ENCODE assay signal across 1 cellular context in genomic region chr5:167814828-167815227, GRCh38.
A peak's percentile ranks its signal among the peaks of the same experiment; 100 is the strongest.
TF ChIP-seq lines count a peak whose summit lies in the region.

No MANE protein-coding gene starts in this region.

TF ChIP-seq in SK-N-SH, 30 proteins besides CTCF, POLR2A, EP300 and RAD21 (continued from another document):
- no peak for TF ChIP-seq RFX5 (IDR thresholded peaks at IDR 0.05; ENCODE audit: low read length)
- 0 out of 2 replicates have a peak, but pooled peaks have one; percentile 5 for TF ChIP-seq FOSL2 (IDR thresholded peaks at IDR 0.05; ENCODE audit: borderline replicate concordance, low read depth)
- peak; percentile 57 for TF ChIP-seq PBX3 (IDR thresholded peaks at IDR 0.05)
- no peak for TF ChIP-seq CHD2 (IDR thresholded peaks at IDR 0.05; ENCODE audit: low read length, partially characterized antibody)
- no peak for TF ChIP-seq GATA2 (CRISPR knock-in tag; IDR thresholded peaks at IDR 0.05)
- no peak for TF ChIP-seq FOXM1 (IDR thresholded peaks at IDR 0.05; ENCODE audit: low read depth)
- TF ChIP-seq FOXJ3 (CRISPR knock-in tag; IDR thresholded peaks at IDR 0.05): no peak
- TF ChIP-seq JUND (IDR thresholded peaks at IDR 0.05): no peak
- peak; percentile 42; the same call in 1 of the 2 replicates for TF ChIP-seq TCF12 (IDR thresholded peaks at IDR 0.05)
- peak; percentile 57; the same call in 1 of the 2 replicates for TF ChIP-seq TEAD4 (IDR thresholded peaks at IDR 0.05; ENCODE audit: borderline replicate concordance, insufficient read depth)
- 0 out of 2 replicates have a peak, but pooled peaks have one; percentile 14 for TF ChIP-seq MAX (IDR thresholded peaks at IDR 0.05; ENCODE audit: low read depth)
- no peak for TF ChIP-seq POLR2AphosphoS5 (IDR thresholded peaks at IDR 0.05; ENCODE audit: low read depth, low read length)
- TF ChIP-seq YY1 (IDR thresholded peaks at IDR 0.05; ENCODE audit: low read depth): no peak
- TF ChIP-seq RXRA (IDR thresholded peaks at IDR 0.05; ENCODE audit: borderline replicate concordance, low read depth): no peak
- TF ChIP-seq ZBTB33 (IDR thresholded peaks at IDR 0.05; ENCODE audit: borderline replicate concordance, low read depth): no peak
- no peak for TF ChIP-seq ELF1 (IDR thresholded peaks at IDR 0.05)
